Comparison of ENCODE assay signal across 8 cellular contexts in the genomic region with DNA sequence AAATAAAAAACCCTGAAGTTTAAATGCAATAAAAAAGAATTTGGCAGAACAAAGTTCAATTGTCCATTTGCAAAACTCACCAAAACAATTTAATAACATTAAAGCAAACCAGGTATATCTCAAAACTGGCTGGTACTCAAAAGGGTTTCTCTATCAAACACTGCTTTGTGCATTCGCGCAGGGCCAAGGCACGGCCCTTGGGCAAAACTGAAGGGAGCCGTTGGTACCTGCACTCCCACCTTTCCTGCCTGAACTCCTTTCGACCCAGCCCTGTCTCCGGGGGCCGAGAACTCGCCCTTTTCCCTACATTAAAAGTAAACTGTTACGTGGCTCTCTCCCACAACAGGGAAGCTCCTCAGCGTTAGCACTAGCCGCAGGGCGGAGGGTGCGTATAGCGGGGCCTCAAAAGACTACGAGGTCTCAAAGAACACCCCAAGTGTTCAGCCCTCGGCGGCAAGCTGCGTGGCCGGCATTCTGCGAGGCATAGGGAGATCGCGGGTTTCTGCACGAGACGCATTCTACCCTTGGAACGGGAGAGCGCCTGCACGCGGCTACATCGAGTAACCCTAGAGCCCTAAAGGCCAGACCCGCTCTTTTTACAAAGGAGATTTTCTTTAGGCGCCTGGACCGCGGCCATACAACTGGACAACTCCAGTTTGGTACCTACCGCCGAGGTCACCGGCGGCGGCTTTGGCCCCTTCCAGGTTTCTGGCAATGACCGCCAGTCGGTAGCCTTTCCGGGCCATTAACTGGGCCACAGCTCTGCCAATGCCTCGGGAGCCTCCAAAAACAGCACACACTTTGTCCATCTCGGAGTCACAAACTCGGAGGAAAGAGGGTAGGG. TPM values are rescaled to one million over a fixed set of nuclear protein-coding genes. Genes with fewer than 3 reads are reported as not detected.
A peak's percentile ranks its signal among the peaks of the same experiment; 100 is the strongest.
DNase-seq lines count a peak whose midpoint lies in the region; ATAC-seq, FAIRE-seq and TF ChIP-seq lines count a peak whose summit lies in the region.

No MANE protein-coding gene starts in this region.

- DNase-seq in GM12892 (ENCODE audit: insufficient read length) (no peak), NCI-H128 (lab: John Stamatoyannopoulos, UW; ENCODE audit: unreplicated experiment) (peak; percentile 53), kidney tubule cell (ENCODE audit: low spot score) (peak; percentile 64), amniotic stem cell (lab: John Stamatoyannopoulos, UW) (no peak)
- peak; percentile 56 for DNase-seq in central memory CD4-positive, alpha-beta T cell
- peak; percentile 17 to 40 (median 25) for DNase-seq in stimulated activated CD4-positive, alpha-beta T cell treated with anti-CD3 and anti-CD28 coated beads, Interleukin-1b, Interleukin-23, amount 100 ng/mL, for 24 hours (ENCODE audit: low read depth in 4 of 4, low spot score in 1 of 4)

- peak; percentile 22; the same call in 1 of the 2 replicates for TF ChIP-seq CTCF in WI38 (IDR thresholded peaks at IDR 0.05; ENCODE audit: low read depth, low read length)

- peak overlapping the region; percentile 72 for H3K4me3 ChIP-seq in WI38 (ENCODE audit: low read depth, low read length)

- ATAC-seq in HG02642 (IDR thresholded peaks at IDR 0.05; ENCODE audit: poor library complexity, unreplicated experiment) = peak; percentile 37

- FAIRE-seq in GM12892 (lab: Jason Lieb, UNC) = peak; percentile 42

- TF ChIP-seq POLR2A in GM12892 (IDR thresholded peaks at IDR 0.05; ENCODE audit: low read depth, low read length) = no peak

RNA-seq across cellular contexts. Expression of gene CBR4, which starts 0.6 kb away (rescaled TPM):
- polyA plus RNA-seq in GM12892 (2012; ENCODE audit: missing spikeins) = 24.5 TPM

Comparison
In these comparisons a context has a peak if more than half of its experiments do, and no peak if none do; other contexts are left out.
1. DNase-seq: peak in NCI-H128 (single experiment), central memory CD4-positive, alpha-beta T cell (single experiment), kidney tubule cell (single experiment) and stimulated activated CD4-positive, alpha-beta T cell treated with anti-CD3 and anti-CD28 coated beads, Interleukin-1b, Interleukin-23, amount 100 ng/mL, for 24 hours (4 of 4); none in GM12892 (single experiment) and amniotic stem cell (single experiment).